8 cellular contexts compared by ENCODE assay signal in the genomic region with DNA sequence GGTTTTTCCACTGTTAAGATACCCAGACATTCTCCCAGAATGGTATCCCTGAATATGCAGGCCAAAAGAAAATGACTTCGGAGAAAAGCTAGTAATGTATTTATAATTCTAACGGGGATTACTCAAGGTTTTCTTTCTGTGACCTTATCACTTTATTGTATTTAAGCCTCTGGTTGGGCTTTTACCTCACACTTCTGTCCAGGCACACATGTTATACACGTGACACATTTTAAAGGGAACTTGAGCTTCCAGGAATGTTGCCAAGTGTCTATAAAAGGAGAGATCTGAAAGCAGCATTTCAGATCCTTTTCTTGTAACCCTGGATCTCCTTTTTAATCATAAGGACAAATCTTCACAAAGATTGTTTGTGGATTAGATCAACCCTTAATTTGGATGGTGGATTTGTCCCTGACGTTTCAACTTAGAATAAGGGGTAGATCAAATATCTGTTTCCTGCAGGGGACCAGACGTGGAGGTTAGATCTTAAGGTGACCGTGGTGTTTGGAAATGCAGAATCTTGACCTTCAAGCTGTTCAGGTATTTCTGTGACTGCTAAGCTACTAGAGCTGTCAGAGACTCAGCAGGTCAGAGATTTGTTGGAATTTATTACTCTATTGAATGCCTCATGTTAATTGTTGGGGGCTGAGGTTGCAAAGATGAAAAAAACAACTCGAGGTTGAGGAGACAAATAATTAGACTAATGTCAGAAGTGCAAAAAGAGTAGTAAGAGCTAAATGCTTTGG. TPM values are rescaled to one million over a fixed set of nuclear protein-coding genes. Genes with fewer than 3 reads are reported as not detected.
DNase-seq lines count a peak whose midpoint lies in the region; ATAC-seq and TF ChIP-seq lines count a peak whose summit lies in the region.

No MANE protein-coding gene starts in this region.

- H3K36me3 ChIP-seq in Caco-2 (ENCODE audit: control insufficient read depth, insufficient read depth, low read length) = no peaks in the 10 kb centered on the region; the same call in 1 of the 2 replicates
- no peaks in the 10 kb centered on the region for H3K36me3 ChIP-seq in stomach

- intact Hi-C loops in Caco-2 (cut with micrococcal nuclease; ENCODE audit: unreplicated experiment) (loop anchor here (2.0 kb wide), 1 partner anchor 221 kb away; a partner anchor contains a TSS), stomach (cut with DNase I; ENCODE audit: low total_unique reads) (no loop called here)

- H3K27ac Mint-ChIP-seq in Caco-2 (ENCODE audit: unreplicated experiment) = peak overlapping the region; percentile 97
- no peak overlapping the region for H3K27ac Mint-ChIP-seq in activated naive CD8-positive, alpha-beta T cell treated with anti-CD3 and anti-CD28 coated beads for 36 hours
- H3K27ac Mint-ChIP-seq in immature natural killer cell = peak overlapping the region; percentile 87 to 98 (median 96)

- H3K27me3 ChIP-seq in Caco-2 (replicated peaks; ENCODE audit: control insufficient read depth, insufficient read depth, low read length) (no peaks in the 10 kb centered on the region), stomach (no peaks in the 10 kb centered on the region)

- H3K9me3 Mint-ChIP-seq in Caco-2 (ENCODE audit: unreplicated experiment) = no peaks in the 10 kb centered on the region
- H3K9me3 Mint-ChIP-seq in activated naive CD8-positive, alpha-beta T cell treated with anti-CD3 and anti-CD28 coated beads for 36 hours = no peaks in the 10 kb centered on the region
- H3K9me3 Mint-ChIP-seq in immature natural killer cell = no peaks in the 10 kb centered on the region

- H3K4me3 ChIP-seq in Caco-2 (ENCODE audit: low read depth, low read length) = peak overlapping the region; percentile 88
- H3K4me3 ChIP-seq in stomach = peak overlapping the region; percentile 73 to 96 (median 85)

- peak overlapping the region in 4 of 5 donors; percentile 98 to 99 (median 98) for H3K27ac ChIP-seq in stomach

- H3K36me3 Mint-ChIP-seq in Caco-2 (ENCODE audit: insufficient read depth, unreplicated experiment) (peaks cover 10% of the 10 kb centered on the region), immature natural killer cell (peaks cover 0 to 4% (median 3%) of the 10 kb centered on the region in 3 donors)
- H3K36me3 Mint-ChIP-seq in activated naive CD8-positive, alpha-beta T cell treated with anti-CD3 and anti-CD28 coated beads for 36 hours = peaks cover 5% of the 10 kb centered on the region

- peaks cover 5% of the 10 kb centered on the region; the same call in 1 of the 2 replicates for H3K4me1 ChIP-seq in Caco-2
- H3K4me1 ChIP-seq in stomach = peaks cover 33 to 81% (median 63%) of the 10 kb centered on the region in 4 donors

- H3K4me3 Mint-ChIP-seq in Caco-2 (ENCODE audit: unreplicated experiment) (peak overlapping the region; percentile 90), immature natural killer cell (peak overlapping the region; percentile 86 to 93 (median 91))
- peak overlapping the region; percentile 99 for H3K4me3 Mint-ChIP-seq in activated naive CD8-positive, alpha-beta T cell treated with anti-CD3 and anti-CD28 coated beads for 36 hours

- H3K27me3 Mint-ChIP-seq in Caco-2 (ENCODE audit: insufficient read depth, unreplicated experiment) = no peaks in the 10 kb centered on the region
- no peaks in the 10 kb centered on the region for H3K27me3 Mint-ChIP-seq in activated naive CD8-positive, alpha-beta T cell treated with anti-CD3 and anti-CD28 coated beads for 36 hours
- H3K27me3 Mint-ChIP-seq in immature natural killer cell (ENCODE audit: low read depth in 3 of 3) = peaks cover 3 to 10% (median 4%) of the 10 kb centered on the region in 3 donors

- 15 to 21% (median 18%) methylated on average over 7 of the region's 7 CpGs for WGBS in stomach, 5 donors

- TF ChIP-seq POLR2A in stomach (IDR thresholded peaks at IDR 0.05) = no peak

- TF ChIP-seq CTCF in Caco-2 (IDR thresholded peaks at IDR 0.05; ENCODE audit: insufficient read depth in 1 of 2, low read depth in 1 of 2, low read length in 1 of 2, severe bottlenecking in 1 of 2, unreplicated experiment in 1 of 2) = no peak
- no peak for TF ChIP-seq CTCF in stomach (IDR thresholded peaks at IDR 0.05)

- TF ChIP-seq EP300 in stomach (IDR thresholded peaks at IDR 0.05) = no peak

- CTCF ChIA-PET in Caco-2 (lab: Charles Lee) = interaction anchor here (0.6 to 2.0 kb wide), 4 partner anchors 29 to 1193 kb away, joined by 3 to 9 read pairs (median 6); no protein-coding TSS in a partner anchor

- peaks cover 11% of the 10 kb centered on the region for H3K4me1 Mint-ChIP-seq in Caco-2 (ENCODE audit: low read depth, unreplicated experiment)
- peaks cover 26% of the 10 kb centered on the region for H3K4me1 Mint-ChIP-seq in activated naive CD8-positive, alpha-beta T cell treated with anti-CD3 and anti-CD28 coated beads for 36 hours
- H3K4me1 Mint-ChIP-seq in immature natural killer cell = peaks cover 28 to 43% of the 10 kb centered on the region in 2 donors

- ATAC-seq in GM18909 (IDR thresholded peaks at IDR 0.05; ENCODE audit: poor library complexity, unreplicated experiment) (no peak), GM19395 (IDR thresholded peaks at IDR 0.05; ENCODE audit: unreplicated experiment) (no peak)

- BruUV-seq in Caco-2 (replicated peaks; lab: Mats Ljungman, UMichigan) = TSS peak; percentile 21

- no peak for DNase-seq in Caco-2
- DNase-seq in LoVo (ENCODE audit: low spot score) = peak; percentile 32
- DNase-seq in activated naive CD8-positive, alpha-beta T cell treated with anti-CD3 and anti-CD28 coated beads for 36 hours = no peak
- no peak for DNase-seq in immature natural killer cell
- DNase-seq in stomach = no peak
- DNase-seq in NCI-H1930 (lab: John Stamatoyannopoulos, UW) = no peak

- H3K9me3 ChIP-seq in Caco-2 (no peaks in the 10 kb centered on the region), stomach (no peaks in the 10 kb centered on the region)

- POLR2A ChIA-PET in Caco-2 (lab: Charles Lee) = no interaction called here

RNA-seq across cellular contexts. Expression of a gene that starts 1.5 kb away (rescaled TPM):
- 12.8 and 15.4 TPM in 2 replicates for total RNA-seq in Caco-2 (2022)
- total RNA-seq in activated naive CD8-positive, alpha-beta T cell treated with anti-CD3 and anti-CD28 coated beads for 36 hours = 10 to 100 TPM; 10.8 to 12.2 TPM
- polyA plus RNA-seq in immature natural killer cell = 1 to 10 TPM; 2.0 to 6.7 (median 3.2) TPM
- total RNA-seq in stomach = 10 to 100 TPM; 12.7 to 81.1 (median 32.2) TPM
- polyA plus RNA-seq in stomach = 10 to 100 TPM in 1 of 3 donors, 1 to 10 TPM in 2; 6.0 to 10.6 (median 6.1) TPM

RNA-seq across cellular contexts. Expression of a gene that starts 42.0 kb away (rescaled TPM):
- total RNA-seq in Caco-2 (2022) (not detected in 2 replicates), stomach (under 1 TPM in 1 of 5 donors, not detected in 4; 0.18 TPM)
- total RNA-seq in activated naive CD8-positive, alpha-beta T cell treated with anti-CD3 and anti-CD28 coated beads for 36 hours = not detected
- polyA plus RNA-seq in immature natural killer cell (not detected), stomach (under 1 TPM in 1 of 3 donors, not detected in 2; 0.08 TPM)
